1 cellular context compared by ENCODE assay signal in genomic region chr4:161148051-161148450, GRCh38.
A peak's percentile ranks its signal among the peaks of the same experiment; 100 is the strongest.
TF ChIP-seq lines count a peak whose summit lies in the region.

No MANE protein-coding gene starts in this region.

TF ChIP-seq in liver, 16 proteins besides CTCF, POLR2A, EP300 and RAD21 (continued from another document):
- TF ChIP-seq, protein P1, sequence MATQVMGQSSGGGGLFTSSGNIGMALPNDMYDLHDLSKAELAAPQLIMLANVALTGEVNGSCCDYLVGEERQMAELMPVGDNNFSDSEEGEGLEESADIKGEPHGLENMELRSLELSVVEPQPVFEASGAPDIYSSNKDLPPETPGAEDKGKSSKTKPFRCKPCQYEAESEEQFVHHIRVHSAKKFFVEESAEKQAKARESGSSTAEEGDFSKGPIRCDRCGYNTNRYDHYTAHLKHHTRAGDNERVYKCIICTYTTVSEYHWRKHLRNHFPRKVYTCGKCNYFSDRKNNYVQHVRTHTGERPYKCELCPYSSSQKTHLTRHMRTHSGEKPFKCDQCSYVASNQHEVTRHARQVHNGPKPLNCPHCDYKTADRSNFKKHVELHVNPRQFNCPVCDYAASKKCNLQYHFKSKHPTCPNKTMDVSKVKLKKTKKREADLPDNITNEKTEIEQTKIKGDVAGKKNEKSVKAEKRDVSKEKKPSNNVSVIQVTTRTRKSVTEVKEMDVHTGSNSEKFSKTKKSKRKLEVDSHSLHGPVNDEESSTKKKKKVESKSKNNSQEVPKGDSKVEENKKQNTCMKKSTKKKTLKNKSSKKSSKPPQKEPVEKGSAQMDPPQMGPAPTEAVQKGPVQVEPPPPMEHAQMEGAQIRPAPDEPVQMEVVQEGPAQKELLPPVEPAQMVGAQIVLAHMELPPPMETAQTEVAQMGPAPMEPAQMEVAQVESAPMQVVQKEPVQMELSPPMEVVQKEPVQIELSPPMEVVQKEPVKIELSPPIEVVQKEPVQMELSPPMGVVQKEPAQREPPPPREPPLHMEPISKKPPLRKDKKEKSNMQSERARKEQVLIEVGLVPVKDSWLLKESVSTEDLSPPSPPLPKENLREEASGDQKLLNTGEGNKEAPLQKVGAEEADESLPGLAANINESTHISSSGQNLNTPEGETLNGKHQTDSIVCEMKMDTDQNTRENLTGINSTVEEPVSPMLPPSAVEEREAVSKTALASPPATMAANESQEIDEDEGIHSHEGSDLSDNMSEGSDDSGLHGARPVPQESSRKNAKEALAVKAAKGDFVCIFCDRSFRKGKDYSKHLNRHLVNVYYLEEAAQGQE (IDR thresholded peaks at IDR 0.05) = peak; percentile 39
- no peak for TF ChIP-seq JUND (IDR thresholded peaks at IDR 0.05)
- no peak for TF ChIP-seq FOXA2 (IDR thresholded peaks at IDR 0.05)
- TF ChIP-seq ATF3 (IDR thresholded peaks at IDR 0.05) = peak; percentile 33
